Comparison of ENCODE assay signal across 16 cellular contexts in genomic region chr4:24249972-24250371, GRCh38.
"Had no signal": no experiment of that assay in that cellular context is flagged by ENCODE, and none has a peak within 500 bp of the region (broad histone marks: within the 10 kb centered on the region; RNA-seq: fewer than 3 reads in every experiment).

No MANE protein-coding gene starts in this region.

- H3K27me3 ChIP-seq: esophagus muscularis mucosa, gastroesophageal sphincter, hepatocyte, right lobe of liver, tibial artery, upper lobe of left lung, uterus had no signal

- DNase-seq: effector memory CD8-positive, alpha-beta T cell; glutamatergic neuron; kidney; mammary epithelial cell; natural killer cell; posterior cingulate gyrus; right lobe of liver; stimulated activated CD4-positive, alpha-beta T cell treated with anti-CD3 and anti-CD28 coated beads, Interleukin-12 subunit alpha, Interleukin-12 subunit beta, amount 100 ng/mL, for 4 hours; stimulated activated naive CD4-positive, alpha-beta T cell treated with Interleukin-2 at 50 U/mL for 16 hours; tibial artery; upper lobe of left lung; uterus had no signal

- ATAC-seq: effector memory CD8-positive, alpha-beta T cell; natural killer cell; right lobe of liver had no signal

- H3K4me3 ChIP-seq: hepatocyte, right lobe of liver, tibial artery, upper lobe of left lung, uterus had no signal

- H3K4me1 ChIP-seq: right lobe of liver, upper lobe of left lung, uterus had no signal

- H3K36me3 ChIP-seq: esophagus muscularis mucosa, gastroesophageal sphincter, right lobe of liver, tibial artery, upper lobe of left lung, uterus had no signal

- H3K9me3 ChIP-seq: esophagus muscularis mucosa, gastroesophageal sphincter, right lobe of liver, tibial artery, upper lobe of left lung, uterus had no signal

- H2AFZ ChIP-seq: hepatocyte had no signal

- H3K79me2 ChIP-seq: hepatocyte had no signal

- H3K27ac ChIP-seq: epithelial cell of prostate, hepatocyte, uterus had no signal
